ENCODE assay signal across 8 cellular contexts in genomic region chr16:426906-427249, GRCh38. TPM values are rescaled to one million over a fixed set of nuclear protein-coding genes. Genes with fewer than 3 reads are reported as not detected.
A peak's percentile ranks its signal among the peaks of the same experiment; 100 is the strongest.
DNase-seq lines count a peak whose midpoint lies in the region; ATAC-seq and TF ChIP-seq lines count a peak whose summit lies in the region.

No MANE protein-coding gene starts in this region.

- DNase-seq in GM12865 (ENCODE audit: low read depth) = no peak
- DNase-seq in T-cell = peak in 1 of 34 experiments; percentile 6
- no peak for DNase-seq in fibroblast of the aortic adventitia (ENCODE audit: low read depth)
- no peak for DNase-seq in skeletal muscle cell (ENCODE audit: low read depth)
- DNase-seq in HuH-7.5 (ENCODE audit: low spot score) = no peak
- DNase-seq in NAMALWA (ENCODE audit: low spot score) = no peak
- DNase-seq in AG08395 (ENCODE audit: low spot score) = no peak

- H3K27me3 Mint-ChIP-seq in T-cell = no peaks in the 10 kb centered on the region

- TF ChIP-seq CTCF in GM12865 (IDR thresholded peaks at IDR 0.05; ENCODE audit: insufficient read depth, low read depth, low read length, missing control alignments) (no peak), fibroblast of the aortic adventitia (IDR thresholded peaks at IDR 0.05; ENCODE audit: insufficient read depth, low read length) (no peak)

- H3K4me3 ChIP-seq in GM12865 (ENCODE audit: low read depth, low read length) (peak overlapping the region; percentile 76), fibroblast of the aortic adventitia (ENCODE audit: low read depth, low read length) (peak overlapping the region; percentile 77), skeletal muscle cell (ENCODE audit: low read depth, low read length) (peak overlapping the region; percentile 74)

- ATAC-seq in T-cell (replicated peaks in 1 of 4) (no peak), GM21526 (IDR thresholded peaks at IDR 0.05; ENCODE audit: low FRiP score, unreplicated experiment) (no peak)

- POLR2A ChIA-PET in T-cell (lab: Charles Lee) = no interaction called here

- CTCF ChIA-PET in T-cell (lab: Charles Lee) = no interaction called here

- peaks cover 39 to 42% (median 41%) of the 10 kb centered on the region in 3 donors for H3K4me1 Mint-ChIP-seq in T-cell

- H3K4me3 Mint-ChIP-seq in T-cell = peak overlapping the region; percentile 73 to 81 (median 81)

- H3K36me3 Mint-ChIP-seq in T-cell = peaks cover 4% of the 10 kb centered on the region

- H3K9me3 Mint-ChIP-seq in T-cell = no peaks in the 10 kb centered on the region

- H3K27ac Mint-ChIP-seq in T-cell = peak overlapping the region; percentile 34 to 69

RNA-seq across cellular contexts. Expression of gene RAB11FIP3, which starts 1.4 kb away (rescaled TPM):
- total RNA-seq in T-cell (10 to 100 TPM; 36.9 to 49.0 (median 44.1) TPM), fibroblast of the aortic adventitia (ENCODE audit: low replicate concordance) (14.7 and 24.4 TPM in 2 replicates)

RNA-seq across cellular contexts. Expression of gene DECR2, which starts 25.2 kb away (rescaled TPM):
- total RNA-seq in T-cell (10 to 100 TPM; 10.5 to 17.6 (median 11.3) TPM), fibroblast of the aortic adventitia (ENCODE audit: low replicate concordance) (6.1 and 8.1 TPM in 2 replicates)

RNA-seq across cellular contexts. Expression of gene NME4, which starts 29.9 kb away (rescaled TPM):
- total RNA-seq in T-cell (10 to 100 TPM; 32.5 to 48.4 (median 41.3) TPM), fibroblast of the aortic adventitia (ENCODE audit: low replicate concordance) (35.8 and 75.8 TPM in 2 replicates)

RNA-seq across cellular contexts. Expression of gene PGAP6, which starts 45.1 kb away (rescaled TPM):
- total RNA-seq in T-cell = 100 to 1,000 TPM in 4 of 5 donors, 10 to 100 TPM in 1; 34.9 to 143 (median 122) TPM
- total RNA-seq in fibroblast of the aortic adventitia (ENCODE audit: low replicate concordance) = 25.2 and 51.2 TPM in 2 replicates

RNA-seq across cellular contexts. Expression of gene MRPL28, which starts 56.5 kb away (rescaled TPM):
- 10 to 100 TPM; 29.3 to 43.8 (median 34.5) TPM for total RNA-seq in T-cell
- 49.3 and 83.6 TPM in 2 replicates for total RNA-seq in fibroblast of the aortic adventitia (ENCODE audit: low replicate concordance)
